In genomic region chr22:27834364-27835185, GRCh38 we compare ENCODE assay signal across 22 cellular contexts. TPM values are rescaled to one million over a fixed set of nuclear protein-coding genes. Genes with fewer than 3 reads are reported as not detected.
A peak's percentile ranks its signal among the peaks of the same experiment; 100 is the strongest.
DNase-seq lines count a peak whose midpoint lies in the region; ATAC-seq and TF ChIP-seq lines count a peak whose summit lies in the region.
"Had no signal": no experiment of that assay in that cellular context is flagged by ENCODE, and none has a peak within 500 bp of the region (broad histone marks: within the 10 kb centered on the region; RNA-seq: fewer than 3 reads in every experiment).

No MANE protein-coding gene starts in this region.

- no peak overlapping the region for H3K4me2 ChIP-seq in SK-N-SH
- H3K4me2 ChIP-seq: PC-9 had no signal

- no peaks in the 10 kb centered on the region for H3K27me3 ChIP-seq in SK-N-SH (ENCODE audit: insufficient read depth)
- no peaks in the 10 kb centered on the region for H3K27me3 ChIP-seq in sigmoid colon
- no peaks in the 10 kb centered on the region for H3K27me3 ChIP-seq in left lung

- CTCF ChIA-PET in SK-N-SH (lab: Yijun Ruan, JAX): no interaction called here

- no peak for TF ChIP-seq POLR2A in sigmoid colon (IDR thresholded peaks at IDR 0.05)

- H3K36me3 Mint-ChIP-seq in mesothelial cell of epicardium: peaks cover 8% of the 10 kb centered on the region

- H3K9me3 Mint-ChIP-seq in mesothelial cell of epicardium: peaks cover 10% of the 10 kb centered on the region

- ATAC-seq in SK-N-SH treated with all-trans-retinoic acid at 6 μM for 48 hours (peak; percentile 41), left lung (no peak), left cardiac atrium (no peak)

- no peaks in the 10 kb centered on the region for H4K20me1 ChIP-seq in SK-N-SH (ENCODE audit: insufficient read depth)

- POLR2A ChIA-PET in SK-N-SH (lab: Yijun Ruan, JAX): no interaction called here

- H3K4me1 Mint-ChIP-seq in mesothelial cell of epicardium: peaks cover 33% of the 10 kb centered on the region

- H3K36me3 ChIP-seq in SK-N-SH (replicated peaks in 1 of 2; ENCODE audit: control insufficient read depth in 1 of 2, insufficient read depth in 2 of 2, low read length in 1 of 2): no peaks in the 10 kb centered on the region
- H3K36me3 ChIP-seq in sigmoid colon: no peaks in the 10 kb centered on the region
- H3K36me3 ChIP-seq in left lung: no peaks in the 10 kb centered on the region

- no peak for TF ChIP-seq CTCF in SK-N-SH (IDR thresholded peaks at IDR 0.05)
- no peak for TF ChIP-seq CTCF in mesothelial cell of epicardium (IDR thresholded peaks at IDR 0.05; ENCODE audit: unreplicated experiment)
- no peak for TF ChIP-seq CTCF in sigmoid colon (IDR thresholded peaks at IDR 0.05)
- no peak for TF ChIP-seq CTCF in left lung (IDR thresholded peaks at IDR 0.05)

- no peak overlapping the region for H3K9ac ChIP-seq in SK-N-SH

- H3K27ac Mint-ChIP-seq in mesothelial cell of epicardium: peak overlapping the region; percentile 95

- H3K4me3 Mint-ChIP-seq in mesothelial cell of epicardium: no peak overlapping the region

- H3K27ac ChIP-seq in SK-N-SH (ENCODE audit: low read depth in 2 of 2, low read length in 1 of 2) (no peak overlapping the region), sigmoid colon (no peak overlapping the region), left lung (no peak overlapping the region)
- H3K27ac ChIP-seq: 22Rv1, C4-2B, PC-9, RWPE1 had no signal

- no peaks in the 10 kb centered on the region for H3K79me2 ChIP-seq in SK-N-SH (ENCODE audit: insufficient read depth)

- no peaks in the 10 kb centered on the region for H3K9me2 ChIP-seq in SK-N-SH

- intact Hi-C loops in sigmoid colon (cut with DNase I): no loop called here
- intact Hi-C loops in left lung (cut with DNase I): no loop called here
- intact Hi-C loops in left cardiac atrium (cut with DNase I): no loop called here

- H3K27me3 Mint-ChIP-seq in mesothelial cell of epicardium (ENCODE audit: low read depth): no peaks in the 10 kb centered on the region

- H3F3A ChIP-seq in SK-N-SH (replicated peaks; ENCODE audit: insufficient read depth): no peaks in the 10 kb centered on the region

- TF ChIP-seq RAD21 in SK-N-SH (IDR thresholded peaks at IDR 0.05; ENCODE audit: low read length): no peak

- no peak for TF ChIP-seq EP300 in SK-N-SH (IDR thresholded peaks at IDR 0.05; ENCODE audit: borderline replicate concordance in 1 of 2, low read depth in 1 of 2, low read length in 1 of 2)
- no peak for TF ChIP-seq EP300 in sigmoid colon (IDR thresholded peaks at IDR 0.05)

- no peak for DNase-seq in SK-N-SH
- peak; percentile 39 for DNase-seq in amniotic epithelial cell (ENCODE audit: low read depth)
- DNase-seq in mesothelial cell of epicardium (ENCODE audit: low spot score in 2 of 2, unreplicated experiment in 2 of 2): no peak
- peak; percentile 35 for DNase-seq in sigmoid colon
- DNase-seq in left lung: no peak
- no peak for DNase-seq in left cardiac atrium
- DNase-seq in NCI-H524 (lab: John Stamatoyannopoulos, UW): no peak
- DNase-seq: AML-193, DMS 273 treated with DMSO at 0.1 percent for 48 hours, DND-41, H7, KG1, MV-4-11, NCI-H1694 treated with DMSO at 0.1 percent for 48 hours, NCI-H2107, NCI-H2227 treated with DMSO at 0.1 percent for 48 hours, NCI-H510A treated with DMSO at 0.1 percent for 48 hours had no signal

- 88% methylated on average over 17 of the region's 20 CpGs for WGBS in SK-N-SH (ENCODE audit: low lambda C conversion rate)
- WGBS in sigmoid colon, 2 donors: 89 to 93% methylated on average over 20 of the region's 20 CpGs

- no peak overlapping the region for H2AFZ ChIP-seq in SK-N-SH (ENCODE audit: low read depth)
- H2AFZ ChIP-seq: PC-9 had no signal

- H3K4me1 ChIP-seq in SK-N-SH (ENCODE audit: control insufficient read depth in 1 of 2, insufficient read depth in 2 of 2, low read depth in 1 of 2, low read length in 1 of 2): peaks cover 0 to 8% of the 10 kb centered on the region in 2 experiments; a peak in 2 of 4 replicates
- no peaks in the 10 kb centered on the region for H3K4me1 ChIP-seq in sigmoid colon
- no peaks in the 10 kb centered on the region for H3K4me1 ChIP-seq in left lung

- H3K9me3 ChIP-seq in SK-N-SH (no peaks in the 10 kb centered on the region), sigmoid colon (no peaks in the 10 kb centered on the region), left lung (no peaks in the 10 kb centered on the region)

- H3K4me3 ChIP-seq in SK-N-SH (ENCODE audit: low read depth in 2 of 2, low read length in 1 of 2): no peak overlapping the region
- H3K4me3 ChIP-seq in sigmoid colon: no peak overlapping the region
- no peak overlapping the region for H3K4me3 ChIP-seq in left lung
- H3K4me3 ChIP-seq: PC-9 had no signal

TF ChIP-seq in SK-N-SH treated with all-trans-retinoic acid at 6 μM for 48 hours, 23 proteins besides CTCF, POLR2A, EP300 and RAD21 (continues in another document):
- TF ChIP-seq BACH2 (CRISPR knock-in tag; IDR thresholded peaks at IDR 0.05; ENCODE audit: borderline replicate concordance) (no peak), CREB5 (CRISPR knock-in tag; IDR thresholded peaks at IDR 0.05; ENCODE audit: low read depth) (no peak), SNAI2 (CRISPR knock-in tag; IDR thresholded peaks at IDR 0.05) (no peak), ARNTL (CRISPR knock-in tag; IDR thresholded peaks at IDR 0.05; ENCODE audit: borderline replicate concordance, low read depth) (no peak), ESRRG (CRISPR knock-in tag; IDR thresholded peaks at IDR 0.05) (no peak), POU6F1 (CRISPR knock-in tag; IDR thresholded peaks at IDR 0.05; ENCODE audit: borderline replicate concordance, low read depth) (no peak), OSR1 (CRISPR knock-in tag; IDR thresholded peaks at IDR 0.05) (no peak)

TF ChIP-seq in SK-N-SH, 30 proteins besides CTCF, POLR2A, EP300 and RAD21:
- TF ChIP-seq USF1 (IDR thresholded peaks at IDR 0.05; ENCODE audit: borderline replicate concordance, low read depth) (no peak), RXRA (IDR thresholded peaks at IDR 0.05; ENCODE audit: borderline replicate concordance, low read depth) (no peak), FOXJ3 (CRISPR knock-in tag; IDR thresholded peaks at IDR 0.05) (no peak), EZH2phosphoT487 (IDR thresholded peaks at IDR 0.05; ENCODE audit: borderline replicate concordance, low read depth) (no peak), YY1 (IDR thresholded peaks at IDR 0.05; ENCODE audit: low read depth) (no peak)

RNA-seq across cellular contexts. Expression of gene MN1, which starts 33.0 kb away (rescaled TPM):
- polyA plus RNA-seq in SK-N-SH (2012; rRNA removed) (0.11 and 0.20 TPM in 2 replicates), sigmoid colon (1 to 10 TPM in 1 of 3 donors, under 1 TPM in 2; under 0.01 to 1.2 (median 0.85) TPM)
- polyA plus RNA-seq in SK-N-SH (2012; cell fraction: cytosol; rRNA removed): 0.05 TPM in 2 replicates
- 0.16 and 0.33 TPM in 2 replicates for polyA plus RNA-seq in SK-N-SH (2012; cell fraction: nucleus; rRNA removed)
- total RNA-seq in mesothelial cell of epicardium (46.3 to 49.6 TPM (median 47.8 TPM) in 3 replicates), sigmoid colon (10 to 100 TPM in 1 of 4 donors, 1 to 10 TPM in 3; 6.4 to 21.3 (median 7.5) TPM), left lung (1 to 10 TPM; 5.1 to 7.4 TPM), left cardiac atrium (10 to 100 TPM; 12.8 to 13.1 TPM)

Comparison
In these comparisons a context has a peak if more than half of its experiments do, and no peak if none do; other contexts are left out.
1. DNase-seq: peak in amniotic epithelial cell (single experiment) and sigmoid colon (single experiment); none in SK-N-SH (single experiment), mesothelial cell of epicardium (0 of 2), left lung (0 of 2), left cardiac atrium (single experiment) and NCI-H524 (0 of 2).